32 cellular contexts compared by ENCODE assay signal in the genomic region with DNA sequence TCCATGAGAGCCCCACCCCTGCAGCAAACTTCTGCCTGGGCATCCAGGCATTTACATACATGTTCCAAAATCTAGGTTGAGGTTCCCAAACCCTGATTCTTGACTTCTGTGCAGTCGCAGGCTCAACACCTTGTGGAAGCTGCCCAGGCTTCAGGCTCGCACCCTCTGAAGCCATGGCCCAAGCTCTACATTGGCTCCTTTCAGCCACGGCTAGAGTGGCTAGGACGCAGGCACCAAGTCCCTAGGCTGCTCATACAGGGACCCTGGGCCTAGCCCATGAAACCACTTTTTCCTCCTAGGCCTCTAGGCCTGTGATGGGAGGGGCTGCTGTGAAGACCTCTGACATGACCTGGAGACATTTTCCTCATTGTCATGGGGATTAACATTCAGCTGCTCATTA.
"Had no signal": no experiment of that assay in that cellular context is flagged by ENCODE, and none has a peak within 500 bp of the region (broad histone marks: within the 10 kb centered on the region; RNA-seq: fewer than 3 reads in every experiment).

No MANE protein-coding gene starts in this region.

- H3K27ac ChIP-seq: adrenal gland, ascending aorta, body of pancreas, brain microvascular endothelial cell, breast epithelium, cardiac muscle cell had no signal

- H3K36me3 ChIP-seq: adrenal gland, ascending aorta, brain microvascular endothelial cell, breast epithelium, cardiac muscle cell had no signal

- H3K4me3 ChIP-seq: adrenal gland, ascending aorta, body of pancreas, breast epithelium, cardiac muscle cell had no signal

- H3K4me1 ChIP-seq: adrenal gland, ascending aorta, body of pancreas, breast epithelium had no signal

- H3K27me3 ChIP-seq: adrenal gland, ascending aorta, body of pancreas, brain microvascular endothelial cell, breast epithelium, cardiac muscle cell had no signal

- DNase-seq: activated effector memory CD4-positive, alpha-beta T cell treated with anti-CD3 and anti-CD28 coated beads, Interleukin-2, amount 50 U/mL, for 16 hours; activated effector memory CD4-positive, alpha-beta T cell treated with Interleukin-2 at 50 U/mL for 16 hours; activated gamma-delta T cell; activated gamma-delta T cell treated with Interleukin-2 at 50 U/mL for 16 hours; activated naive CD4-positive, alpha-beta T cell; activated naive CD4-positive, alpha-beta T cell treated with anti-CD3 and anti-CD28 coated beads for 36 hours; activated naive CD4-positive, alpha-beta T cell treated with anti-CD3 and anti-CD28 coated beads, Interleukin-2, amount 10 ng/mL, durations not matched to agents 7 days and 5 days; activated naive CD4-positive, alpha-beta T cell treated with anti-CD3 and anti-CD28 coated beads, Interleukin-2, amount 50 U/mL, for 16 hours; activated naive CD4-positive, alpha-beta T cell treated with Interleukin-2 at 50 U/mL for 16 hours; activated naive CD8-positive, alpha-beta T cell treated with anti-CD3 and anti-CD28 coated beads for 36 hours; activated naive CD8-positive, alpha-beta T cell treated with anti-CD3 and anti-CD28 coated beads, Interleukin-2, amount 10 ng/mL, durations not matched to agents 7 days and 5 days; activated naive CD8-positive, alpha-beta T cell treated with anti-CD3 and anti-CD28 coated beads, Interleukin-2, amount 50 U/mL, for 24 hours; activated T-cell treated with anti-CD3 and anti-CD28 coated beads, Interleukin-2, amount 50 U/mL, for 1 hour; activated T-cell treated with anti-CD3 and anti-CD28 coated beads, Interleukin-2, amount 50 U/mL, for 24 hours; activated T-cell treated with anti-CD3 and anti-CD28 coated beads, Interleukin-2, amount 50 U/mL, for 4 hours; activated T-cell treated with anti-CD3 and anti-CD28 coated beads, Interleukin-2, amount 50 U/mL, for 48 hours; activated T-cell treated with anti-CD3 and anti-CD28 coated beads, Interleukin-2, amount 50 U/mL, for 72 hours; adrenal gland; amniotic stem cell; amygdala; anterior cingulate cortex; aorta; body of pancreas; brain microvascular endothelial cell; caudate nucleus; central memory CD4-positive, alpha-beta T cell; cerebellar nuclear complex had no signal

- ATAC-seq: activated naive CD4-positive, alpha-beta T cell treated with anti-CD3 and anti-CD28 coated beads, Interleukin-2, amount 50 U/mL, for 72 hours; activated naive CD8-positive, alpha-beta T cell treated with anti-CD3 and anti-CD28 coated beads, Interleukin-2, amount 50 U/mL, for 24 hours; activated T-cell treated with anti-CD3 and anti-CD28 coated beads, Interleukin-2, amount 50 U/mL, for 4 hours; activated T-cell treated with anti-CD3 and anti-CD28 coated beads, Interleukin-2, amount 50 U/mL, for 72 hours; activated T-helper 17 cell treated with anti-CD3 and anti-CD28 coated beads, Interleukin-2, amount 50 U/mL, for 72 hours; body of pancreas had no signal

- H3K9me3 ChIP-seq: adrenal gland, ascending aorta had no signal
